ENCODE assay signal across 1 cellular context in genomic region chr1:228900099-228900965, GRCh38.
TF ChIP-seq lines count a peak whose summit lies in the region.

No MANE protein-coding gene starts in this region.

TF ChIP-seq in GM23338, 12 proteins besides CTCF, POLR2A, EP300 and RAD21 (continued from another document):
- TF ChIP-seq ETS1 (IDR thresholded peaks at IDR 0.05): no peak
TF ChIP-seq in GM23338: peak in this region for 0.
